22 cellular contexts compared by ENCODE assay signal in the genomic region with DNA sequence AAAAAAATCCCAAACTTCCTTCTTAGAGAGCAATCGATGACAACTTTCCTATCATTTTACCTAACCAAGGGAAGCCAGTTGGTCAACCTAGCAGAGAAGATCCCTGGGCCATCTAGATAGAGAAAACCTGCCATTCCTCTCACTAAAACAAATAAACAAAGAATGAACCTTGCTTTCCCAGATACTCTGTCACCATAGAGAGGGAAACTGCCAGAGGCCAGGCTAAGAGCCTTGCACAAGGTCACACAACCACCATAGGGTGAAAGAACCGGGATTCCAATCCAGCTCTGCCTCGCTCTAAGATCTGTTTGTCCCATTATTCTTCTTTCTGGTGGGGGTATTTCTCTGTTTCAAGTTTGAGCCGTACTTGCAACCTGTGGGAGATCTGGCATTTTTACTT.
DNase-seq lines count a peak whose midpoint lies in the region; ATAC-seq, FAIRE-seq and TF ChIP-seq lines count a peak whose summit lies in the region.
"Had no signal": no experiment of that assay in that cellular context is flagged by ENCODE, and none has a peak within 500 bp of the region (broad histone marks: within the 10 kb centered on the region; RNA-seq: fewer than 3 reads in every experiment).

No MANE protein-coding gene starts in this region.

- H3K9me3 ChIP-seq in HepG2 (ENCODE audit: low read length) = no peaks in the 10 kb centered on the region
- H3K9me3 ChIP-seq in right lobe of liver = no peaks in the 10 kb centered on the region
- H3K9me3 ChIP-seq: BE2C, BLaER1, Caco-2 had no signal

- H3K9ac ChIP-seq in HepG2 (ENCODE audit: insufficient read depth, low read depth, low read length) = no peak overlapping the region
- H3K9ac ChIP-seq: BLaER1 had no signal

- no peak overlapping the region for H3K4me2 ChIP-seq in HepG2 (ENCODE audit: low read depth, low read length)
- H3K4me2 ChIP-seq: BLaER1 had no signal

- TF ChIP-seq EP300 in HepG2 (IDR thresholded peaks at IDR 0.05; ENCODE audit: low read depth in 2 of 2, low read length in 2 of 2) (no peak), HepG2 (CRISPR knock-in tag; IDR thresholded peaks at IDR 0.05; ENCODE audit: borderline replicate concordance) (no peak)

- H3K4me3 ChIP-seq in HepG2 (replicated peaks in 1 of 3; ENCODE audit: insufficient read depth in 1 of 3, low read depth in 2 of 3, low read length in 3 of 3) (no peak overlapping the region), right lobe of liver (no peak overlapping the region)
- H3K4me3 ChIP-seq: BLaER1, GM12878 had no signal

- H3K27me3 ChIP-seq in HepG2 (ENCODE audit: control insufficient read depth in 1 of 2, insufficient read depth in 2 of 2, low read length in 2 of 2) (peaks cover 0 to 22% of the 10 kb centered on the region in 2 experiments; a peak in 3 of 5 replicates), right lobe of liver (no peaks in the 10 kb centered on the region)

- H3K27ac ChIP-seq in HepG2 (ENCODE audit: extremely low read length, insufficient read depth, low read length) = no peak overlapping the region
- no peak overlapping the region for H3K27ac ChIP-seq in right lobe of liver
- H3K27ac ChIP-seq: BLaER1 had no signal

- no peaks in the 10 kb centered on the region for H3K36me3 ChIP-seq in HepG2 (replicated peaks in 1 of 2; ENCODE audit: control insufficient read depth in 1 of 2, insufficient read depth in 2 of 2, low read length in 2 of 2)
- no peaks in the 10 kb centered on the region for H3K36me3 ChIP-seq in right lobe of liver
- H3K36me3 ChIP-seq: BE2C, BLaER1 had no signal

- TF ChIP-seq CTCF in HepG2 (CRISPR knock-in tag; IDR thresholded peaks at IDR 0.05) = no peak
- no peak for TF ChIP-seq CTCF in right lobe of liver (IDR thresholded peaks at IDR 0.05)

- H2AFZ ChIP-seq in HepG2 (ENCODE audit: low read length) = no peak overlapping the region

- H3K79me2 ChIP-seq in HepG2 (ENCODE audit: insufficient read depth, low read length) = no peaks in the 10 kb centered on the region

- H4K20me1 ChIP-seq in HepG2 (ENCODE audit: insufficient read depth, low read length) = no peaks in the 10 kb centered on the region
- H4K20me1 ChIP-seq: BLaER1 had no signal

- WGBS in HepG2 (ENCODE audit: low lambda C conversion rate) = 27% methylated on average over 4 of the region's 4 CpGs
- WGBS in right lobe of liver (ENCODE audit: insufficient coverage, low coverage, low lambda C conversion rate, missing lambda C conversion rate) = 65% methylated on average over 4 of the region's 4 CpGs

- DNase-seq in HuH-7.5 (ENCODE audit: low spot score) = peak; percentile 11
- DNase-seq in HepG2 (ENCODE audit: low spot score) = no peak
- no peak for DNase-seq in right lobe of liver
- DNase-seq: 8988T; ACHN; BE2C; C1 segment of cervical spinal cord; Caco-2; Calu3; CD4-positive, CD25-positive, alpha-beta regulatory T cell; CD8-positive, alpha-beta T cell; DMS79 treated with DMSO at 0.1 percent for 48 hours; GDM1 had no signal

- no peak for TF ChIP-seq POLR2A in HepG2 (IDR thresholded peaks at IDR 0.05; ENCODE audit: insufficient read depth in 1 of 2, low read depth in 2 of 2, low read length in 2 of 2)
- TF ChIP-seq POLR2A in right lobe of liver (IDR thresholded peaks at IDR 0.05) = no peak

- POLR2A ChIA-PET in HepG2 (lab: Yijun Ruan, JAX) = no interaction called here

- peak; percentile 23 for FAIRE-seq in HepG2 (lab: Jason Lieb, UNC)
- FAIRE-seq: A204.1, D721Med, GM12878, GM12892, GM18507 had no signal

- ATAC-seq in HepG2 (peak; percentile 69), right lobe of liver (peak; percentile 36 to 64 (median 40)), GM19324 (IDR thresholded peaks at IDR 0.05; ENCODE audit: low FRiP score, unreplicated experiment) (no peak), HG02623 (IDR thresholded peaks at IDR 0.05; ENCODE audit: unreplicated experiment) (no peak), HG03025 (IDR thresholded peaks at IDR 0.05; ENCODE audit: low FRiP score, unreplicated experiment) (no peak)
- ATAC-seq: CD8-positive, alpha-beta T cell; GM12878 had no signal

- intact Hi-C loops in HepG2 (cut with micrococcal nuclease; ENCODE audit: unreplicated experiment) = no loop called here
- intact Hi-C loops in right lobe of liver (cut with DNase I) = no loop called here

- TF ChIP-seq RAD21 in HepG2 (CRISPR knock-in tag; IDR thresholded peaks at IDR 0.05) = no peak

- H3K4me1 ChIP-seq in HepG2 (ENCODE audit: insufficient read depth, low read length) = peaks cover 12% of the 10 kb centered on the region
- peaks cover 0 to 22% (median 1%) of the 10 kb centered on the region in 4 donors for H3K4me1 ChIP-seq in right lobe of liver
- H3K4me1 ChIP-seq: BE2C had no signal

- in situ Hi-C loops in HepG2 (cut with HindIII; ENCODE audit: extremely low pct_ligation_motif_present, low pct_unique_long_range_greater_than_20kb) = no loop called here

- no TSS peak for BruUV-seq in HepG2 (replicated peaks; lab: Mats Ljungman, UMichigan)

- CTCF ChIA-PET in HepG2 (lab: Yijun Ruan, JAX; ENCODE audit: low intra/inter-chr PET ratio, low total read pairs) = no interaction called here

TF ChIP-seq in HepG2, 621 proteins besides CTCF, POLR2A, EP300 and RAD21:
- TF ChIP-seq, protein P1, sequence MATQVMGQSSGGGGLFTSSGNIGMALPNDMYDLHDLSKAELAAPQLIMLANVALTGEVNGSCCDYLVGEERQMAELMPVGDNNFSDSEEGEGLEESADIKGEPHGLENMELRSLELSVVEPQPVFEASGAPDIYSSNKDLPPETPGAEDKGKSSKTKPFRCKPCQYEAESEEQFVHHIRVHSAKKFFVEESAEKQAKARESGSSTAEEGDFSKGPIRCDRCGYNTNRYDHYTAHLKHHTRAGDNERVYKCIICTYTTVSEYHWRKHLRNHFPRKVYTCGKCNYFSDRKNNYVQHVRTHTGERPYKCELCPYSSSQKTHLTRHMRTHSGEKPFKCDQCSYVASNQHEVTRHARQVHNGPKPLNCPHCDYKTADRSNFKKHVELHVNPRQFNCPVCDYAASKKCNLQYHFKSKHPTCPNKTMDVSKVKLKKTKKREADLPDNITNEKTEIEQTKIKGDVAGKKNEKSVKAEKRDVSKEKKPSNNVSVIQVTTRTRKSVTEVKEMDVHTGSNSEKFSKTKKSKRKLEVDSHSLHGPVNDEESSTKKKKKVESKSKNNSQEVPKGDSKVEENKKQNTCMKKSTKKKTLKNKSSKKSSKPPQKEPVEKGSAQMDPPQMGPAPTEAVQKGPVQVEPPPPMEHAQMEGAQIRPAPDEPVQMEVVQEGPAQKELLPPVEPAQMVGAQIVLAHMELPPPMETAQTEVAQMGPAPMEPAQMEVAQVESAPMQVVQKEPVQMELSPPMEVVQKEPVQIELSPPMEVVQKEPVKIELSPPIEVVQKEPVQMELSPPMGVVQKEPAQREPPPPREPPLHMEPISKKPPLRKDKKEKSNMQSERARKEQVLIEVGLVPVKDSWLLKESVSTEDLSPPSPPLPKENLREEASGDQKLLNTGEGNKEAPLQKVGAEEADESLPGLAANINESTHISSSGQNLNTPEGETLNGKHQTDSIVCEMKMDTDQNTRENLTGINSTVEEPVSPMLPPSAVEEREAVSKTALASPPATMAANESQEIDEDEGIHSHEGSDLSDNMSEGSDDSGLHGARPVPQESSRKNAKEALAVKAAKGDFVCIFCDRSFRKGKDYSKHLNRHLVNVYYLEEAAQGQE (IDR thresholded peaks at IDR 0.05; ENCODE audit: borderline replicate concordance in 1 of 2, low read depth in 1 of 2, low read length in 2 of 2) = peak in 1 of 2 experiments; percentile 35; a peak in 1 of 4 replicates
- TF ChIP-seq MIER2 (CRISPR knock-in tag; IDR thresholded peaks at IDR 0.05) (0 out of 2 replicates have a peak, but pooled peaks have one; percentile 21), ZNF264 (CRISPR knock-in tag; IDR thresholded peaks at IDR 0.05) (0 out of 2 replicates have a peak, but pooled peaks have one; percentile 56), HNF4A (CRISPR knock-in tag; IDR thresholded peaks at IDR 0.05) (peak; percentile 33), FOXP1 (IDR thresholded peaks at IDR 0.05) (no peak), FOXP1 (CRISPR knock-in tag; IDR thresholded peaks at IDR 0.05) (0 out of 2 replicates have a peak, but pooled peaks have one; percentile 24), ZNF644 (CRISPR knock-in tag; IDR thresholded peaks at IDR 0.05; ENCODE audit: low read depth) (peak; percentile 67), ZC3H4 (CRISPR knock-in tag; IDR thresholded peaks at IDR 0.05; ENCODE audit: borderline replicate concordance) (no peak), NFE2L1 (CRISPR knock-in tag; IDR thresholded peaks at IDR 0.05; ENCODE audit: borderline replicate concordance) (no peak)
- TF ChIP-seq, protein P2, sequence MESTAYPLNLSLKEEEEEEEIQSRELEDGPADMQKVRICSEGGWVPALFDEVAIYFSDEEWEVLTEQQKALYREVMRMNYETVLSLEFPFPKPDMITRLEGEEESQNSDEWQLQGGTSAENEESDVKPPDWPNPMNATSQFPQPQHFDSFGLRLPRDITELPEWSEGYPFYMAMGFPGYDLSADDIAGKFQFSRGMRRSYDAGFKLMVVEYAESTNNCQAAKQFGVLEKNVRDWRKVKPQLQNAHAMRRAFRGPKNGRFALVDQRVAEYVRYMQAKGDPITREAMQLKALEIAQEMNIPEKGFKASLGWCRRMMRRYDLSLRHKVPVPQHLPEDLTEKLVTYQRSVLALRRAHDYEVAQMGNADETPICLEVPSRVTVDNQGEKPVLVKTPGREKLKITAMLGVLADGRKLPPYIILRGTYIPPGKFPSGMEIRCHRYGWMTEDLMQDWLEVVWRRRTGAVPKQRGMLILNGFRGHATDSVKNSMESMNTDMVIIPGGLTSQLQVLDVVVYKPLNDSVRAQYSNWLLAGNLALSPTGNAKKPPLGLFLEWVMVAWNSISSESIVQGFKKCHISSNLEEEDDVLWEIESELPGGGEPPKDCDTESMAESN (CRISPR knock-in tag; conservative IDR thresholded peaks at IDR 0.05) = peak; percentile 81
TF ChIP-seq in HepG2: peak in this region for 7.

Comparison
In these comparisons a context has a peak if more than half of its experiments do, and no peak if none do; other contexts are left out.
1. ATAC-seq: peak in HepG2 (single experiment) and right lobe of liver (4 of 4); none in GM19324 (single experiment), HG02623 (single experiment) and HG03025 (single experiment).